ENCODE assay signal across 1 cellular context in the genomic region with DNA sequence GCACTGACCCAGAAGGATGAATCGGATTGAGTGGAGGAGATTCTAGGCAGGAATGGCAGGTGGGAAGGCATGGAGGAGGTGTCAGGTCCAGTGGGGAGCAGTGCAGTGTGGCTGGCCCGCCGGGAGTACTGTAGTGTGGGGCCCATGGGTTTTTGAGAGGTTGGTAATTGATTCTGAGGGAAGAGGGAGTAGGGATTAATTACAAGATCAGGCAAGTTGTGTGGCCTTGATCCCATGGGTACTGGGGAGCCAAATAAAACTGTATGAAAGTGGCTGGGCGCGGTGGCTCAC.
TF ChIP-seq lines count a peak whose summit lies in the region.

No MANE protein-coding gene starts in this region.

TF ChIP-seq in WTC11, 78 proteins besides CTCF, POLR2A, EP300 and RAD21 (continued from another document):
- TF ChIP-seq, protein P1, sequence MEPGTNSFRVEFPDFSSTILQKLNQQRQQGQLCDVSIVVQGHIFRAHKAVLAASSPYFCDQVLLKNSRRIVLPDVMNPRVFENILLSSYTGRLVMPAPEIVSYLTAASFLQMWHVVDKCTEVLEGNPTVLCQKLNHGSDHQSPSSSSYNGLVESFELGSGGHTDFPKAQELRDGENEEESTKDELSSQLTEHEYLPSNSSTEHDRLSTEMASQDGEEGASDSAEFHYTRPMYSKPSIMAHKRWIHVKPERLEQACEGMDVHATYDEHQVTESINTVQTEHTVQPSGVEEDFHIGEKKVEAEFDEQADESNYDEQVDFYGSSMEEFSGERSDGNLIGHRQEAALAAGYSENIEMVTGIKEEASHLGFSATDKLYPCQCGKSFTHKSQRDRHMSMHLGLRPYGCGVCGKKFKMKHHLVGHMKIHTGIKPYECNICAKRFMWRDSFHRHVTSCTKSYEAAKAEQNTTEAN (CRISPR knock-in tag; IDR thresholded peaks at IDR 0.05) = no peak
- TF ChIP-seq FOXK1 (CRISPR knock-in tag; IDR thresholded peaks at IDR 0.05) (no peak), USF2 (CRISPR knock-in tag; IDR thresholded peaks at IDR 0.05) (no peak), ZNF512 (CRISPR knock-in tag; IDR thresholded peaks at IDR 0.05; ENCODE audit: borderline replicate concordance) (no peak), ZNF317 (CRISPR knock-in tag; IDR thresholded peaks at IDR 0.05; ENCODE audit: borderline replicate concordance, low read depth) (no peak), CREB1 (CRISPR knock-in tag; IDR thresholded peaks at IDR 0.05) (no peak), ATF1 (CRISPR knock-in tag; IDR thresholded peaks at IDR 0.05) (no peak), IRF2 (CRISPR knock-in tag; IDR thresholded peaks at IDR 0.05; ENCODE audit: borderline replicate concordance, low read depth) (no peak), ZNF423 (CRISPR knock-in tag; IDR thresholded peaks at IDR 0.05) (no peak), ZNF219 (CRISPR knock-in tag; IDR thresholded peaks at IDR 0.05; ENCODE audit: borderline replicate concordance) (no peak)
TF ChIP-seq in WTC11: peak in this region for 0.
